9 cellular contexts compared by ENCODE assay signal in genomic region chr20:16821211-16822089, GRCh38.
A peak's percentile ranks its signal among the peaks of the same experiment; 100 is the strongest.
DNase-seq lines count a peak whose midpoint lies in the region; ATAC-seq and TF ChIP-seq lines count a peak whose summit lies in the region.
"Had no signal": no experiment of that assay in that cellular context is flagged by ENCODE, and none has a peak within 500 bp of the region (broad histone marks: within the 10 kb centered on the region; RNA-seq: fewer than 3 reads in every experiment).

No MANE protein-coding gene starts in this region.

- H3K9me3 ChIP-seq in lower lobe of right lung: no peaks in the 10 kb centered on the region
- H3K9me3 ChIP-seq: SJSA1 had no signal

- intact Hi-C loops in lower lobe of right lung (cut with DNase I): no loop called here

- peak; percentile 90 for ATAC-seq in GM18505 (IDR thresholded peaks at IDR 0.05; ENCODE audit: unreplicated experiment)
- ATAC-seq in HG03442 (IDR thresholded peaks at IDR 0.05; ENCODE audit: unreplicated experiment): peak; percentile 71
- peak; percentile 67 to 78 for ATAC-seq in lower lobe of right lung
- no peak for ATAC-seq in GM19467 (IDR thresholded peaks at IDR 0.05; ENCODE audit: unreplicated experiment)

- H3K36me3 Mint-ChIP-seq in brain: no peaks in the 10 kb centered on the region

- H3K4me1 ChIP-seq in lower lobe of right lung: no peaks in the 10 kb centered on the region
- H3K4me1 ChIP-seq: SJSA1 had no signal

- H3K36me3 ChIP-seq in lower lobe of right lung: no peaks in the 10 kb centered on the region
- H3K36me3 ChIP-seq: SJSA1 had no signal

- H3K4me3 ChIP-seq in lower lobe of right lung: no peak overlapping the region
- H3K4me3 ChIP-seq: SJSA1 had no signal

- no peaks in the 10 kb centered on the region for H3K27me3 ChIP-seq in lower lobe of right lung (ENCODE audit: low read depth)
- H3K27me3 ChIP-seq: SJSA1 had no signal

- peaks cover 16% of the 10 kb centered on the region for H3K27me3 Mint-ChIP-seq in brain

- no peak overlapping the region for H3K4me3 Mint-ChIP-seq in brain

- H3K27ac Mint-ChIP-seq in brain: no peak overlapping the region

- DNase-seq in NOMO-1 (lab: John Stamatoyannopoulos, UW; ENCODE audit: unreplicated experiment in 2 of 2) (peak; percentile 40 to 44), lower lobe of right lung (peak; percentile 49), C1 segment of cervical spinal cord (lab: John Stamatoyannopoulos, UW) (no peak)

- H3K9me3 Mint-ChIP-seq in brain: peaks cover 3 to 37% (median 29%) of the 10 kb centered on the region in 5 experiments

- TF ChIP-seq POLR2A in GM18505 (IDR thresholded peaks at IDR 0.05; ENCODE audit: borderline replicate concordance, extremely low read depth, insufficient read depth, insufficient read length): no peak

- H3K4me1 Mint-ChIP-seq in brain: no peaks in the 10 kb centered on the region

- H3K27ac ChIP-seq in C4-2B (no peak overlapping the region), lower lobe of right lung (no peak overlapping the region)
- H3K27ac ChIP-seq: SJSA1 had no signal

- peak; percentile 94 for TF ChIP-seq CTCF in C4-2B (conservative IDR thresholded peaks at IDR 0.05)
- TF ChIP-seq CTCF in brain (conservative IDR thresholded peaks at IDR 0.05): peak; percentile 58 to 75
- peak; percentile 83 for TF ChIP-seq CTCF in lower lobe of right lung (IDR thresholded peaks at IDR 0.05)

Comparison
In these comparisons a context has a peak if more than half of its experiments do, and no peak if none do; other contexts are left out.
1. DNase-seq: peak in NOMO-1 (2 of 2) and lower lobe of right lung (single experiment); none in C1 segment of cervical spinal cord (0 of 14).
2. Peak in every context shown above with its lines, with median percentiles within 50 percentile points of each other: CTCF ChIP-seq.